ENCODE assay signal across 1 cellular context in the genomic region with DNA sequence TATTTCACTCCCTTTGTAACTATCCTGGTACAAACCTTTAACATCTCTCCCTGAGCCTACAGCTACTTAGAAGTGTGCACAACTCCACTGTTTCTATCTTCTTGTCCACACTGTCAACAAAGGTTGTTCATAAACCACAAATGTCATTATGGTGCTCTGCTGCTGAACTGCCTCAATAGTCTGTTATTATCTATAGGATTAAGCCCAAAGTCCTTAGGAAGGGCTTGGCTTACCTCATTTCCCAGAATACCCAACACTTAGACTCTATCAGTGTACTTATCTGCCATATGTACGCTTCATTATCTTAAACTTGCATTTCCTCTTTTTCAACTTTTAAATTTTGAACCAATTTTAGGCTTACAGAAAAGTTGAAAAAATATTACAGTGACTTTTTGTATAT.
TF ChIP-seq lines count a peak whose summit lies in the region.

No MANE protein-coding gene starts in this region.

TF ChIP-seq in K562, 482 proteins besides CTCF, POLR2A, EP300 and RAD21 (continued from another document and continues in another):
- no peak for TF ChIP-seq ZNF280B (CRISPR knock-in tag; IDR thresholded peaks at IDR 0.05)
- peak; percentile 95 for TF ChIP-seq NBN (IDR thresholded peaks at IDR 0.05; ENCODE audit: low read depth)
- TF ChIP-seq, protein P1, sequence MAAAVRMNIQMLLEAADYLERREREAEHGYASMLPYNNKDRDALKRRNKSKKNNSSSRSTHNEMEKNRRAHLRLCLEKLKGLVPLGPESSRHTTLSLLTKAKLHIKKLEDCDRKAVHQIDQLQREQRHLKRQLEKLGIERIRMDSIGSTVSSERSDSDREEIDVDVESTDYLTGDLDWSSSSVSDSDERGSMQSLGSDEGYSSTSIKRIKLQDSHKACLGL (CRISPR knock-in tag; IDR thresholded peaks at IDR 0.05; ENCODE audit: borderline replicate concordance, poor library complexity, severe bottlenecking), result no peak
- no peak for TF ChIP-seq YY1 (IDR thresholded peaks at IDR 0.05; ENCODE audit: borderline replicate concordance in 1 of 3, control insufficient read depth in 1 of 3, extremely low read depth in 1 of 3, insufficient read depth in 3 of 3, insufficient read length in 1 of 3, insufficient replicate concordance in 2 of 3, low read depth in 1 of 3, low read length in 2 of 3)
- TF ChIP-seq MAFF (IDR thresholded peaks at IDR 0.05; ENCODE audit: low read length), result no peak
- TF ChIP-seq TFAP4 (CRISPR knock-in tag; IDR thresholded peaks at IDR 0.05; ENCODE audit: borderline replicate concordance), result no peak
- no peak for TF ChIP-seq GATA2 (CRISPR knock-in tag; IDR thresholded peaks at IDR 0.05)
- TF ChIP-seq MECOM (CRISPR knock-in tag; IDR thresholded peaks at IDR 0.05), result no peak
- TF ChIP-seq CBFA2T3 (IDR thresholded peaks at IDR 0.05), result peak; percentile 97
- TF ChIP-seq, protein P2, sequence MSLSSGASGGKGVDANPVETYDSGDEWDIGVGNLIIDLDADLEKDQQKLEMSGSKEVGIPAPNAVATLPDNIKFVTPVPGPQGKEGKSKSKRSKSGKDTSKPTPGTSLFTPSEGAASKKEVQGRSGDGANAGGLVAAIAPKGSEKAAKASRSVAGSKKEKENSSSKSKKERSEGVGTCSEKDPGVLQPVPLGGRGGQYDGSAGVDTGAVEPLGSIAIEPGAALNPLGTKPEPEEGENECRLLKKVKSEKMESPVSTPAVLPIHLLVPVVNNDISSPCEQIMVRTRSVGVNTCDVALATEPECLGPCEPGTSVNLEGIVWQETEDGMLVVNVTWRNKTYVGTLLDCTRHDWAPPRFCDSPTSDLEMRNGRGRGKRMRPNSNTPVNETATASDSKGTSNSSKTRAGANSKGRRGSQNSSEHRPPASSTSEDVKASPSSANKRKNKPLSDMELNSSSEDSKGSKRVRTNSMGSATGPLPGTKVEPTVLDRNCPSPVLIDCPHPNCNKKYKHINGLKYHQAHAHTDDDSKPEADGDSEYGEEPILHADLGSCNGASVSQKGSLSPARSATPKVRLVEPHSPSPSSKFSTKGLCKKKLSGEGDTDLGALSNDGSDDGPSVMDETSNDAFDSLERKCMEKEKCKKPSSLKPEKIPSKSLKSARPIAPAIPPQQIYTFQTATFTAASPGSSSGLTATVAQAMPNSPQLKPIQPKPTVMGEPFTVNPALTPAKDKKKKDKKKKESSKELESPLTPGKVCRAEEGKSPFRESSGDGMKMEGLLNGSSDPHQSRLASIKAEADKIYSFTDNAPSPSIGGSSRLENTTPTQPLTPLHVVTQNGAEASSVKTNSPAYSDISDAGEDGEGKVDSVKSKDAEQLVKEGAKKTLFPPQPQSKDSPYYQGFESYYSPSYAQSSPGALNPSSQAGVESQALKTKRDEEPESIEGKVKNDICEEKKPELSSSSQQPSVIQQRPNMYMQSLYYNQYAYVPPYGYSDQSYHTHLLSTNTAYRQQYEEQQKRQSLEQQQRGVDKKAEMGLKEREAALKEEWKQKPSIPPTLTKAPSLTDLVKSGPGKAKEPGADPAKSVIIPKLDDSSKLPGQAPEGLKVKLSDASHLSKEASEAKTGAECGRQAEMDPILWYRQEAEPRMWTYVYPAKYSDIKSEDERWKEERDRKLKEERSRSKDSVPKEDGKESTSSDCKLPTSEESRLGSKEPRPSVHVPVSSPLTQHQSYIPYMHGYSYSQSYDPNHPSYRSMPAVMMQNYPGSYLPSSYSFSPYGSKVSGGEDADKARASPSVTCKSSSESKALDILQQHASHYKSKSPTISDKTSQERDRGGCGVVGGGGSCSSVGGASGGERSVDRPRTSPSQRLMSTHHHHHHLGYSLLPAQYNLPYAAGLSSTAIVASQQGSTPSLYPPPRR (CRISPR knock-in tag; IDR thresholded peaks at IDR 0.05; ENCODE audit: borderline replicate concordance), result no peak
- TF ChIP-seq, protein P3, sequence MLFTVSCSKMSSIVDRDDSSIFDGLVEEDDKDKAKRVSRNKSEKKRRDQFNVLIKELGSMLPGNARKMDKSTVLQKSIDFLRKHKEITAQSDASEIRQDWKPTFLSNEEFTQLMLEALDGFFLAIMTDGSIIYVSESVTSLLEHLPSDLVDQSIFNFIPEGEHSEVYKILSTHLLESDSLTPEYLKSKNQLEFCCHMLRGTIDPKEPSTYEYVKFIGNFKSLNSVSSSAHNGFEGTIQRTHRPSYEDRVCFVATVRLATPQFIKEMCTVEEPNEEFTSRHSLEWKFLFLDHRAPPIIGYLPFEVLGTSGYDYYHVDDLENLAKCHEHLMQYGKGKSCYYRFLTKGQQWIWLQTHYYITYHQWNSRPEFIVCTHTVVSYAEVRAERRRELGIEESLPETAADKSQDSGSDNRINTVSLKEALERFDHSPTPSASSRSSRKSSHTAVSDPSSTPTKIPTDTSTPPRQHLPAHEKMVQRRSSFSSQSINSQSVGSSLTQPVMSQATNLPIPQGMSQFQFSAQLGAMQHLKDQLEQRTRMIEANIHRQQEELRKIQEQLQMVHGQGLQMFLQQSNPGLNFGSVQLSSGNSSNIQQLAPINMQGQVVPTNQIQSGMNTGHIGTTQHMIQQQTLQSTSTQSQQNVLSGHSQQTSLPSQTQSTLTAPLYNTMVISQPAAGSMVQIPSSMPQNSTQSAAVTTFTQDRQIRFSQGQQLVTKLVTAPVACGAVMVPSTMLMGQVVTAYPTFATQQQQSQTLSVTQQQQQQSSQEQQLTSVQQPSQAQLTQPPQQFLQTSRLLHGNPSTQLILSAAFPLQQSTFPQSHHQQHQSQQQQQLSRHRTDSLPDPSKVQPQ (CRISPR knock-in tag; IDR thresholded peaks at IDR 0.05; ENCODE audit: borderline replicate concordance), result no peak
- TF ChIP-seq, protein P4, sequence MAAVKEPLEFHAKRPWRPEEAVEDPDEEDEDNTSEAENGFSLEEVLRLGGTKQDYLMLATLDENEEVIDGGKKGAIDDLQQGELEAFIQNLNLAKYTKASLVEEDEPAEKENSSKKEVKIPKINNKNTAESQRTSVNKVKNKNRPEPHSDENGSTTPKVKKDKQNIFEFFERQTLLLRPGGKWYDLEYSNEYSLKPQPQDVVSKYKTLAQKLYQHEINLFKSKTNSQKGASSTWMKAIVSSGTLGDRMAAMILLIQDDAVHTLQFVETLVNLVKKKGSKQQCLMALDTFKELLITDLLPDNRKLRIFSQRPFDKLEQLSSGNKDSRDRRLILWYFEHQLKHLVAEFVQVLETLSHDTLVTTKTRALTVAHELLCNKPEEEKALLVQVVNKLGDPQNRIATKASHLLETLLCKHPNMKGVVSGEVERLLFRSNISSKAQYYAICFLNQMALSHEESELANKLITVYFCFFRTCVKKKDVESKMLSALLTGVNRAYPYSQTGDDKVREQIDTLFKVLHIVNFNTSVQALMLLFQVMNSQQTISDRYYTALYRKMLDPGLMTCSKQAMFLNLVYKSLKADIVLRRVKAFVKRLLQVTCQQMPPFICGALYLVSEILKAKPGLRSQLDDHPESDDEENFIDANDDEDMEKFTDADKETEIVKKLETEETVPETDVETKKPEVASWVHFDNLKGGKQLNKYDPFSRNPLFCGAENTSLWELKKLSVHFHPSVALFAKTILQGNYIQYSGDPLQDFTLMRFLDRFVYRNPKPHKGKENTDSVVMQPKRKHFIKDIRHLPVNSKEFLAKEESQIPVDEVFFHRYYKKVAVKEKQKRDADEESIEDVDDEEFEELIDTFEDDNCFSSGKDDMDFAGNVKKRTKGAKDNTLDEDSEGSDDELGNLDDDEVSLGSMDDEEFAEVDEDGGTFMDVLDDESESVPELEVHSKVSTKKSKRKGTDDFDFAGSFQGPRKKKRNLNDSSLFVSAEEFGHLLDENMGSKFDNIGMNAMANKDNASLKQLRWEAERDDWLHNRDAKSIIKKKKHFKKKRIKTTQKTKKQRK (IDR thresholded peaks at IDR 0.05; ENCODE audit: borderline replicate concordance, low read depth, low read length), result no peak
- no peak for TF ChIP-seq BCL6 (CRISPR knock-in tag; IDR thresholded peaks at IDR 0.05)
- no peak for TF ChIP-seq RBM17 (IDR thresholded peaks at IDR 0.05; ENCODE audit: borderline replicate concordance, low read depth, low read length)
- no peak for TF ChIP-seq ZNF699 (CRISPR knock-in tag; IDR thresholded peaks at IDR 0.05; ENCODE audit: insufficient replicate concordance)
- no peak for TF ChIP-seq ZNF347 (CRISPR knock-in tag; IDR thresholded peaks at IDR 0.05; ENCODE audit: low read depth)
- peak; percentile 98 for TF ChIP-seq TEAD4 (IDR thresholded peaks at IDR 0.05; ENCODE audit: low read length)
- TF ChIP-seq TEAD4 (CRISPR knock-in tag; IDR thresholded peaks at IDR 0.05; ENCODE audit: borderline replicate concordance), result no peak
- no peak for TF ChIP-seq SREBF2 (CRISPR knock-in tag; IDR thresholded peaks at IDR 0.05)
- TF ChIP-seq HNRNPL (IDR thresholded peaks at IDR 0.05; ENCODE audit: low read depth, low read length), result no peak
- no peak; the same call in 1 of the 2 replicates for TF ChIP-seq MYBL2 (IDR thresholded peaks at IDR 0.05; ENCODE audit: low read depth)
- no peak for TF ChIP-seq MYBL2 (CRISPR knock-in tag; IDR thresholded peaks at IDR 0.05; ENCODE audit: borderline replicate concordance)
- TF ChIP-seq, protein P5, sequence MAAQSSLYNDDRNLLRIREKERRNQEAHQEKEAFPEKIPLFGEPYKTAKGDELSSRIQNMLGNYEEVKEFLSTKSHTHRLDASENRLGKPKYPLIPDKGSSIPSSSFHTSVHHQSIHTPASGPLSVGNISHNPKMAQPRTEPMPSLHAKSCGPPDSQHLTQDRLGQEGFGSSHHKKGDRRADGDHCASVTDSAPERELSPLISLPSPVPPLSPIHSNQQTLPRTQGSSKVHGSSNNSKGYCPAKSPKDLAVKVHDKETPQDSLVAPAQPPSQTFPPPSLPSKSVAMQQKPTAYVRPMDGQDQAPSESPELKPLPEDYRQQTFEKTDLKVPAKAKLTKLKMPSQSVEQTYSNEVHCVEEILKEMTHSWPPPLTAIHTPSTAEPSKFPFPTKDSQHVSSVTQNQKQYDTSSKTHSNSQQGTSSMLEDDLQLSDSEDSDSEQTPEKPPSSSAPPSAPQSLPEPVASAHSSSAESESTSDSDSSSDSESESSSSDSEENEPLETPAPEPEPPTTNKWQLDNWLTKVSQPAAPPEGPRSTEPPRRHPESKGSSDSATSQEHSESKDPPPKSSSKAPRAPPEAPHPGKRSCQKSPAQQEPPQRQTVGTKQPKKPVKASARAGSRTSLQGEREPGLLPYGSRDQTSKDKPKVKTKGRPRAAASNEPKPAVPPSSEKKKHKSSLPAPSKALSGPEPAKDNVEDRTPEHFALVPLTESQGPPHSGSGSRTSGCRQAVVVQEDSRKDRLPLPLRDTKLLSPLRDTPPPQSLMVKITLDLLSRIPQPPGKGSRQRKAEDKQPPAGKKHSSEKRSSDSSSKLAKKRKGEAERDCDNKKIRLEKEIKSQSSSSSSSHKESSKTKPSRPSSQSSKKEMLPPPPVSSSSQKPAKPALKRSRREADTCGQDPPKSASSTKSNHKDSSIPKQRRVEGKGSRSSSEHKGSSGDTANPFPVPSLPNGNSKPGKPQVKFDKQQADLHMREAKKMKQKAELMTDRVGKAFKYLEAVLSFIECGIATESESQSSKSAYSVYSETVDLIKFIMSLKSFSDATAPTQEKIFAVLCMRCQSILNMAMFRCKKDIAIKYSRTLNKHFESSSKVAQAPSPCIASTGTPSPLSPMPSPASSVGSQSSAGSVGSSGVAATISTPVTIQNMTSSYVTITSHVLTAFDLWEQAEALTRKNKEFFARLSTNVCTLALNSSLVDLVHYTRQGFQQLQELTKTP (IDR thresholded peaks at IDR 0.05; ENCODE audit: low read depth in 1 of 2, partially characterized antibody in 2 of 2), result peak; percentile 70 to 83
- TF ChIP-seq ZFPM2 (CRISPR knock-in tag; IDR thresholded peaks at IDR 0.05), result no peak
- TF ChIP-seq ZBTB1 (CRISPR knock-in tag; IDR thresholded peaks at IDR 0.05; ENCODE audit: borderline replicate concordance, low read depth), result no peak
- no peak for TF ChIP-seq FOXP1 (CRISPR knock-in tag; IDR thresholded peaks at IDR 0.05)
- no peak for TF ChIP-seq NR4A1 (CRISPR knock-in tag; IDR thresholded peaks at IDR 0.05)
- TF ChIP-seq NR4A1 (tag; IDR thresholded peaks at IDR 0.05), result no peak
- TF ChIP-seq TAF15 (IDR thresholded peaks at IDR 0.05; ENCODE audit: low read depth, low read length), result no peak
- TF ChIP-seq, protein P6, sequence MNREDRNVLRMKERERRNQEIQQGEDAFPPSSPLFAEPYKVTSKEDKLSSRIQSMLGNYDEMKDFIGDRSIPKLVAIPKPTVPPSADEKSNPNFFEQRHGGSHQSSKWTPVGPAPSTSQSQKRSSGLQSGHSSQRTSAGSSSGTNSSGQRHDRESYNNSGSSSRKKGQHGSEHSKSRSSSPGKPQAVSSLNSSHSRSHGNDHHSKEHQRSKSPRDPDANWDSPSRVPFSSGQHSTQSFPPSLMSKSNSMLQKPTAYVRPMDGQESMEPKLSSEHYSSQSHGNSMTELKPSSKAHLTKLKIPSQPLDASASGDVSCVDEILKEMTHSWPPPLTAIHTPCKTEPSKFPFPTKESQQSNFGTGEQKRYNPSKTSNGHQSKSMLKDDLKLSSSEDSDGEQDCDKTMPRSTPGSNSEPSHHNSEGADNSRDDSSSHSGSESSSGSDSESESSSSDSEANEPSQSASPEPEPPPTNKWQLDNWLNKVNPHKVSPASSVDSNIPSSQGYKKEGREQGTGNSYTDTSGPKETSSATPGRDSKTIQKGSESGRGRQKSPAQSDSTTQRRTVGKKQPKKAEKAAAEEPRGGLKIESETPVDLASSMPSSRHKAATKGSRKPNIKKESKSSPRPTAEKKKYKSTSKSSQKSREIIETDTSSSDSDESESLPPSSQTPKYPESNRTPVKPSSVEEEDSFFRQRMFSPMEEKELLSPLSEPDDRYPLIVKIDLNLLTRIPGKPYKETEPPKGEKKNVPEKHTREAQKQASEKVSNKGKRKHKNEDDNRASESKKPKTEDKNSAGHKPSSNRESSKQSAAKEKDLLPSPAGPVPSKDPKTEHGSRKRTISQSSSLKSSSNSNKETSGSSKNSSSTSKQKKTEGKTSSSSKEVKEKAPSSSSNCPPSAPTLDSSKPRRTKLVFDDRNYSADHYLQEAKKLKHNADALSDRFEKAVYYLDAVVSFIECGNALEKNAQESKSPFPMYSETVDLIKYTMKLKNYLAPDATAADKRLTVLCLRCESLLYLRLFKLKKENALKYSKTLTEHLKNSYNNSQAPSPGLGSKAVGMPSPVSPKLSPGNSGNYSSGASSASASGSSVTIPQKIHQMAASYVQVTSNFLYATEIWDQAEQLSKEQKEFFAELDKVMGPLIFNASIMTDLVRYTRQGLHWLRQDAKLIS (CRISPR knock-in tag; IDR thresholded peaks at IDR 0.05), result no peak
- TF ChIP-seq ZNF175 (CRISPR knock-in tag; IDR thresholded peaks at IDR 0.05; ENCODE audit: low read depth), result no peak
- TF ChIP-seq EGR1 (conservative IDR thresholded peaks at IDR 0.05), result 0 out of 2 replicates have a peak, but pooled peaks have one; percentile 12
- TF ChIP-seq POLR2AphosphoS2 (IDR thresholded peaks at IDR 0.05; ENCODE audit: low read length), result no peak
